Comparison of ENCODE assay signal across 8 cellular contexts in genomic region chr1:156657161-156657970, GRCh38. TPM values are rescaled to one million over a fixed set of nuclear protein-coding genes. Genes with fewer than 3 reads are reported as not detected.
A peak's percentile ranks its signal among the peaks of the same experiment; 100 is the strongest.
DNase-seq lines count a peak whose midpoint lies in the region; ATAC-seq, FAIRE-seq and TF ChIP-seq lines count a peak whose summit lies in the region.

No MANE protein-coding gene starts in this region.

- H3K36me3 ChIP-seq in MG63, result no peaks in the 10 kb centered on the region
- H3K36me3 ChIP-seq in astrocyte (ENCODE audit: insufficient read depth, low read length), result no peaks in the 10 kb centered on the region
- H3K36me3 ChIP-seq in iPS DF 6.9 (ENCODE audit: control insufficient read depth, insufficient read depth, low read length), result no peaks in the 10 kb centered on the region

- H3K27me3 ChIP-seq in MG63 (0 out of 2 replicates have a peak, but pooled peaks cover 2% of the 10 kb centered on the region), astrocyte (ENCODE audit: insufficient read depth, low read length) (peaks cover 27% of the 10 kb centered on the region), iPS DF 6.9 (ENCODE audit: control insufficient read depth, insufficient read depth, low read length) (peaks cover 2% of the 10 kb centered on the region; the same call in 1 of the 2 replicates)

- ATAC-seq in sciatic nerve, result peak; percentile 57
- ATAC-seq in HG03378 (IDR thresholded peaks at IDR 0.05; ENCODE audit: unreplicated experiment), result no peak
- ATAC-seq in GM19324 (IDR thresholded peaks at IDR 0.05; ENCODE audit: low FRiP score, unreplicated experiment), result no peak

- DNase-seq in ELF-1 (ENCODE audit: low read depth, low spot score) (peak; percentile 84), MG63 (peak; percentile 60), T-helper 22 cell (ENCODE audit: low read depth) (peak; percentile 45), astrocyte (ENCODE audit: low read depth) (no peak), iPS DF 6.9 (ENCODE audit: low read depth, low spot score) (no peak), sciatic nerve (ENCODE audit: low spot score) (peak; percentile 89)

- intact Hi-C loops in sciatic nerve (cut with DNase I), result no loop called here

- H4K20me1 ChIP-seq in astrocyte (ENCODE audit: insufficient read depth, low read length), result peaks cover under 1% of the 10 kb centered on the region

- H3K9me3 ChIP-seq in MG63 (no peaks in the 10 kb centered on the region), astrocyte (ENCODE audit: insufficient read depth, low read depth, low read length) (no peaks in the 10 kb centered on the region), iPS DF 6.9 (ENCODE audit: control insufficient read depth, insufficient read depth, low read length) (no peaks in the 10 kb centered on the region)

- peaks cover 40% of the 10 kb centered on the region for H3K4me1 ChIP-seq in astrocyte (ENCODE audit: insufficient read depth, low read length)
- peaks cover 18% of the 10 kb centered on the region for H3K4me1 ChIP-seq in iPS DF 6.9 (ENCODE audit: control insufficient read depth, insufficient read depth, low read length)

- no peak overlapping the region for H3K4me3 Mint-ChIP-seq in astrocyte (ENCODE audit: unreplicated experiment)

- WGBS in iPS DF 6.9 (ENCODE audit: insufficient coverage, insufficient read length), result no CpG with 5 or more reads among the region's 45 CpGs

- H3K79me2 ChIP-seq in astrocyte (ENCODE audit: insufficient read depth, low read length), result no peaks in the 10 kb centered on the region

- H3K27ac Mint-ChIP-seq in astrocyte (ENCODE audit: unreplicated experiment), result no peak overlapping the region

- TF ChIP-seq CTCF in astrocyte (IDR thresholded peaks at IDR 0.05; ENCODE audit: insufficient read depth, low read depth, low read length), result peak; percentile 81

- peak overlapping the region; percentile 83 for H3K4me2 ChIP-seq in astrocyte (ENCODE audit: low read length)

- H3K36me3 Mint-ChIP-seq in astrocyte (ENCODE audit: low read depth, unreplicated experiment), result peaks cover 5% of the 10 kb centered on the region

- peaks cover 2% of the 10 kb centered on the region for H3K9me3 Mint-ChIP-seq in astrocyte (ENCODE audit: unreplicated experiment)

- peaks cover 34% of the 10 kb centered on the region for H3K4me1 Mint-ChIP-seq in astrocyte (ENCODE audit: low read depth, unreplicated experiment)

- no peak for FAIRE-seq in astrocyte (lab: Jason Lieb, UNC)

- peaks cover 44% of the 10 kb centered on the region for H3K27me3 Mint-ChIP-seq in astrocyte (ENCODE audit: low read depth, unreplicated experiment)

- peak overlapping the region; percentile 32 for H3K9ac ChIP-seq in astrocyte (ENCODE audit: low read length)

- H3K27ac ChIP-seq in astrocyte (ENCODE audit: low read depth, low read length) (no peak overlapping the region), iPS DF 6.9 (ENCODE audit: low read length) (no peak overlapping the region)

- H2AFZ ChIP-seq in astrocyte (ENCODE audit: low read depth, low read length), result no peak overlapping the region

- H3K4me3 ChIP-seq in MG63 (no peak overlapping the region), astrocyte (ENCODE audit: insufficient read depth, low read depth, low read length) (peak overlapping the region; percentile 31), iPS DF 6.9 (ENCODE audit: low read length) (peak overlapping the region; percentile 13; the same call in 1 of the 2 replicates)

RNA-seq across cellular contexts. Expression of gene BCAN, which starts 15.4 kb away (rescaled TPM):
- total RNA-seq in MG63 (2014; rRNA removed; shearing (Covaris generic); ENCODE audit: low replicate concordance), result not detected in 2 replicates
- 0.29 and 0.41 TPM in 2 replicates for total RNA-seq in astrocyte
- 0.27 TPM for total RNA-seq in sciatic nerve

RNA-seq across cellular contexts. Expression of gene NES, which starts 19.8 kb away (rescaled TPM):
- 0.03 TPM in 1 of 2 replicates, not detected in the other for total RNA-seq in MG63 (2014; rRNA removed; shearing (Covaris generic); ENCODE audit: low replicate concordance)
- total RNA-seq in astrocyte, result 280 and 310 TPM in 2 replicates
- 126 TPM for total RNA-seq in sciatic nerve

RNA-seq across cellular contexts. Expression of gene HAPLN2, which starts 38.2 kb away (rescaled TPM):
- total RNA-seq in MG63 (2014; rRNA removed; shearing (Covaris generic); ENCODE audit: low replicate concordance), result not detected in 2 replicates
- total RNA-seq in astrocyte (not detected in 2 replicates), sciatic nerve (5.5 TPM)

RNA-seq across cellular contexts. Expression of gene CRABP2, which starts 48.0 kb away (rescaled TPM):
- 57.8 and 62.8 TPM in 2 replicates for total RNA-seq in MG63 (2014; rRNA removed; shearing (Covaris generic); ENCODE audit: low replicate concordance)
- total RNA-seq in astrocyte (278 and 339 TPM in 2 replicates), sciatic nerve (40.0 TPM)

RNA-seq across cellular contexts. Expression of gene GPATCH4, which starts 56.1 kb away (rescaled TPM):
- 10.0 and 48.6 TPM in 2 replicates for total RNA-seq in MG63 (2014; rRNA removed; shearing (Covaris generic); ENCODE audit: low replicate concordance)
- total RNA-seq in astrocyte (20.6 and 22.8 TPM in 2 replicates), sciatic nerve (19.7 TPM)

Comparison
In these comparisons a context has a peak if more than half of its experiments do, and no peak if none do; other contexts are left out.
1. DNase-seq: peak in ELF-1 (single experiment), MG63 (single experiment), T-helper 22 cell (single experiment) and sciatic nerve (single experiment); none in astrocyte (single experiment) and iPS DF 6.9 (single experiment).
2. RNA of gene NES, which starts 19.8 kb away (total RNA-seq): 280 to 310 TPM in astrocyte and 126 TPM in sciatic nerve (single experiment); 0.03 TPM in MG63; every median in the first group is over 100 times any median in the second.